In genomic region chr14:103401223-103402214, GRCh38 we compare ENCODE assay signal across 8 cellular contexts. TPM values are rescaled to one million over a fixed set of nuclear protein-coding genes. Genes with fewer than 3 reads are reported as not detected.
DNase-seq lines count a peak whose midpoint lies in the region; ATAC-seq and TF ChIP-seq lines count a peak whose summit lies in the region.

No MANE protein-coding gene starts in this region.

- peak overlapping the region; percentile 27 to 89 (median 52) for H3K4me2 ChIP-seq in BLaER1 treated with 17β-estradiol and CSF1 and Interleukin-3, amounts not matched to agents 10 nM and 100 nM
- H3K4me2 ChIP-seq in Karpas-422 (ENCODE audit: low read depth, low read length, poor library complexity, severe bottlenecking), result peak overlapping the region; percentile 39

- H3K4me1 Mint-ChIP-seq in memory B cell, result peaks cover 31% of the 10 kb centered on the region

- no peaks in the 10 kb centered on the region; a peak in 1 of 22 replicates for H3K9me3 ChIP-seq in BLaER1 treated with 17β-estradiol and CSF1 and Interleukin-3, amounts not matched to agents 10 nM and 100 nM (replicated peaks in 1 of 11)
- no peaks in the 10 kb centered on the region for H3K9me3 ChIP-seq in Karpas-422 (ENCODE audit: low read length)
- H3K9me3 ChIP-seq in breast epithelium, result no peaks in the 10 kb centered on the region

- H3K27me3 ChIP-seq in BLaER1 treated with 17β-estradiol and CSF1 and Interleukin-3, amounts not matched to agents 10 nM and 100 nM, result no peaks in the 10 kb centered on the region
- H3K27me3 ChIP-seq in Karpas-422 (ENCODE audit: low read length) (no peaks in the 10 kb centered on the region), breast epithelium (no peaks in the 10 kb centered on the region)

- no peak for TF ChIP-seq POLR2A in breast epithelium (IDR thresholded peaks at IDR 0.05)

- no peaks in the 10 kb centered on the region for H3K27me3 Mint-ChIP-seq in memory B cell

- no peak for DNase-seq in Karpas-422
- no peak for DNase-seq in breast epithelium (ENCODE audit: low spot score in 2 of 2)
- no peak for DNase-seq in memory B cell (ENCODE audit: low spot score in 2 of 2)
- no peak for DNase-seq in T-helper 9 cell

- TF ChIP-seq CTCF in breast epithelium (IDR thresholded peaks at IDR 0.05), result no peak

- H4K20me1 ChIP-seq in BLaER1 treated with 17β-estradiol and CSF1 and Interleukin-3, amounts not matched to agents 10 nM and 100 nM, result peaks cover 74 to 100% (median 93%) of the 10 kb centered on the region in 11 experiments
- peaks cover 43% of the 10 kb centered on the region for H4K20me1 ChIP-seq in Karpas-422 (ENCODE audit: insufficient read depth, low read depth, low read length)

- H3K27ac ChIP-seq in BLaER1 treated with 17β-estradiol and CSF1 and Interleukin-3, amounts not matched to agents 10 nM and 100 nM, result peak overlapping the region in 10 of 11 experiments; percentile 9 to 58 (median 39); a peak in 14 of 22 replicates
- H3K27ac ChIP-seq in Karpas-422 (ENCODE audit: low read length) (peak overlapping the region; percentile 54), breast epithelium (peak overlapping the region; percentile 2 to 12)

- H3K4me3 ChIP-seq in BLaER1 treated with 17β-estradiol and CSF1 and Interleukin-3, amounts not matched to agents 10 nM and 100 nM, result no peak overlapping the region
- no peak overlapping the region for H3K4me3 ChIP-seq in Karpas-422 (ENCODE audit: low read length)
- no peak overlapping the region for H3K4me3 ChIP-seq in breast epithelium

- no peaks in the 10 kb centered on the region for H3K9me3 Mint-ChIP-seq in memory B cell

- no peaks in the 10 kb centered on the region for H3K36me3 Mint-ChIP-seq in memory B cell

- no peak overlapping the region for H2AFZ ChIP-seq in Karpas-422 (ENCODE audit: low read length)

- ATAC-seq in memory B cell (ENCODE audit: low read depth) (peak; percentile 91), GM18867 (IDR thresholded peaks at IDR 0.05; ENCODE audit: unreplicated experiment) (no peak), GM21423 (IDR thresholded peaks at IDR 0.05; ENCODE audit: unreplicated experiment) (no peak), HG03565 (IDR thresholded peaks at IDR 0.05; ENCODE audit: unreplicated experiment) (no peak)

- H3K4me1 ChIP-seq in BLaER1 treated with 17β-estradiol and CSF1 and Interleukin-3, amounts not matched to agents 10 nM and 100 nM, result peaks cover 14 to 84% (median 43%) of the 10 kb centered on the region in 10 experiments
- peaks cover 48% of the 10 kb centered on the region for H3K4me1 ChIP-seq in Karpas-422 (ENCODE audit: low read length)
- H3K4me1 ChIP-seq in breast epithelium, result no peaks in the 10 kb centered on the region

- peak overlapping the region; percentile 36 for H3K27ac Mint-ChIP-seq in memory B cell

- H3K4me3 Mint-ChIP-seq in memory B cell, result peak overlapping the region; percentile 37

- H3K9ac ChIP-seq in BLaER1 treated with 17β-estradiol and CSF1 and Interleukin-3, amounts not matched to agents 10 nM and 100 nM, result peak overlapping the region in 5 of 11 experiments; percentile 33 to 44 (median 39); a peak in 4 of 22 replicates
- H3K9ac ChIP-seq in Karpas-422 (ENCODE audit: low read length), result 0 out of 2 replicates have a peak overlapping the region, but pooled peaks have one; percentile 2

- peaks cover 97% of the 10 kb centered on the region for H3K79me2 ChIP-seq in Karpas-422 (ENCODE audit: low read length)

- peaks cover 14 to 46% (median 18%) of the 10 kb centered on the region in 11 experiments for H3K36me3 ChIP-seq in BLaER1 treated with 17β-estradiol and CSF1 and Interleukin-3, amounts not matched to agents 10 nM and 100 nM
- peaks cover 8% of the 10 kb centered on the region for H3K36me3 ChIP-seq in Karpas-422 (ENCODE audit: insufficient read depth, low read length)
- H3K36me3 ChIP-seq in breast epithelium, result no peaks in the 10 kb centered on the region

- intact Hi-C loops in breast epithelium (cut with DNase I; ENCODE audit: low total_unique reads), result no loop called here

- no peaks in the 10 kb centered on the region for H3K9me2 ChIP-seq in Karpas-422 (replicated peaks; ENCODE audit: insufficient read depth, low read length)

RNA-seq across cellular contexts. Expression of gene MARK3, which starts 16.3 kb away (rescaled TPM):
- total RNA-seq in Karpas-422 (2014; rRNA removed; shearing (Covaris generic); ENCODE audit: low replicate concordance), result 94.5 and 113 TPM in 2 replicates
- 100 to 1,000 TPM in 1 of 3 donors, 10 to 100 TPM in 2; 70.2 to 107 (median 87.5) TPM for total RNA-seq in breast epithelium
